In the genomic region with DNA sequence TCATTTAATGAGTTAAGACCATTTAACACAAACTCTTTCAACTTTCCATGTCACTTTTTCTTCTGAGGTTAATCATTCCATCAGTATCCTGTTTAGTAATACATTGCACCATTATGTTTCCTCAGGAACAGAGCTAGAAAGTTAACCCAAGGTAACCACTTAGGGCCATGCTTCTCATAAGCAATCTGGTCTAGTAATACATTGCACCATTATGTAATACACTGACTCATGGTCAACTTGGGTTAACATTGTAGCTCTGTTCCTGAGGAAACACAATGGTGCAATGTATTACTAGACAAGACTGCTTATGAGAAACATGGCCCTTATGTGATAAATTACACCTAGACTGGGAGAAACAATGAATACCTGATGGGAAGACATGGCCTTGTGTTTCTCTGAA, we compare ENCODE assay signal across 12 cellular contexts. TPM values are rescaled to one million over a fixed set of nuclear protein-coding genes. Genes with fewer than 3 reads are reported as not detected.
DNase-seq lines count a peak whose midpoint lies in the region; ATAC-seq and TF ChIP-seq lines count a peak whose summit lies in the region.
"Had no signal": no experiment of that assay in that cellular context is flagged by ENCODE, and none has a peak within 500 bp of the region (broad histone marks: within the 10 kb centered on the region; RNA-seq: fewer than 3 reads in every experiment).

No MANE protein-coding gene starts in this region.

- peaks cover 15% of the 10 kb centered on the region; the same call in 1 of the 2 replicates for H3K79me2 ChIP-seq in SK-N-SH (ENCODE audit: insufficient read depth)

- H3K27ac ChIP-seq in breast epithelium = no peak overlapping the region
- no peak overlapping the region for H3K27ac ChIP-seq in thyroid gland
- H3K27ac ChIP-seq in aorta (ENCODE audit: low read depth in 1 of 2, low read length in 2 of 2) = no peak overlapping the region
- no peak overlapping the region for H3K27ac ChIP-seq in SK-N-SH (ENCODE audit: low read depth in 2 of 2, low read length in 1 of 2)

- no peak for TF ChIP-seq CTCF in MCF 10A (IDR thresholded peaks at IDR 0.05; ENCODE audit: unreplicated experiment)
- TF ChIP-seq CTCF in breast epithelium (IDR thresholded peaks at IDR 0.05) = no peak
- no peak for TF ChIP-seq CTCF in fibroblast of villous mesenchyme (IDR thresholded peaks at IDR 0.05; ENCODE audit: insufficient read depth, low read depth, low read length)
- TF ChIP-seq CTCF in thyroid gland (IDR thresholded peaks at IDR 0.05) = no peak
- no peak for TF ChIP-seq CTCF in SK-N-SH (IDR thresholded peaks at IDR 0.05)

- BruUV-seq in MCF 10A (replicated peaks; lab: Mats Ljungman, UMichigan) = no TSS peak

- CTCF ChIA-PET in MCF 10A (lab: Yijun Ruan, JAX) (interaction anchor here (0.6 to 1.2 kb wide), 3 partner anchors 83 to 173 kb away, joined by 4 to 5 read pairs (median 4); no protein-coding TSS in a partner anchor), SK-N-SH (lab: Yijun Ruan, JAX) (interaction anchor here (1.0 to 2.1 kb wide), 5 partner anchors 10 to 135 kb away, joined by 3 to 7 read pairs (median 4); no protein-coding TSS in a partner anchor)

- ATAC-seq in aorta (ENCODE audit: low FRiP score) = no peak

- no peak overlapping the region for H3K9ac ChIP-seq in SK-N-SH

- no peaks in the 10 kb centered on the region for H3K27me3 Mint-ChIP-seq in MCF 10A (ENCODE audit: insufficient read depth, unreplicated experiment)
- H3K27me3 Mint-ChIP-seq: activated naive CD8-positive, alpha-beta T cell had no signal

- H3K27me3 ChIP-seq in breast epithelium = no peaks in the 10 kb centered on the region
- H3K27me3 ChIP-seq in thyroid gland = no peaks in the 10 kb centered on the region
- no peaks in the 10 kb centered on the region for H3K27me3 ChIP-seq in aorta (ENCODE audit: control insufficient read depth in 1 of 2, insufficient read depth in 2 of 2, low read length in 1 of 2)
- no peaks in the 10 kb centered on the region for H3K27me3 ChIP-seq in SK-N-SH (ENCODE audit: insufficient read depth)

- TF ChIP-seq EP300 in SK-N-SH (IDR thresholded peaks at IDR 0.05; ENCODE audit: borderline replicate concordance in 1 of 2, low read depth in 1 of 2, low read length in 1 of 2) = no peak

- DNase-seq in MCF 10A (ENCODE audit: unreplicated experiment) = peak; percentile 73
- no peak for DNase-seq in breast epithelium (ENCODE audit: low spot score in 2 of 2)
- DNase-seq in SK-MEL-5 (ENCODE audit: low read depth, low spot score) = peak; percentile 34
- DNase-seq in fibroblast of villous mesenchyme (ENCODE audit: low read depth) = peak; percentile 74
- no peak for DNase-seq in SW480 (ENCODE audit: low spot score)
- no peak for DNase-seq in thyroid gland
- no peak for DNase-seq in aorta
- DNase-seq in SK-N-SH = no peak
- DNase-seq: activated CD8-positive, alpha-beta memory T cell treated with anti-CD3 and anti-CD28 coated beads, Interleukin-2, amount 50 U/mL, for 4 hours; erythroblast; NCI-H82 had no signal

- H3K4me1 Mint-ChIP-seq in MCF 10A (ENCODE audit: insufficient read depth, unreplicated experiment) = no peaks in the 10 kb centered on the region

- no peak overlapping the region for H3K4me2 ChIP-seq in SK-N-SH

- POLR2A ChIA-PET in MCF 10A (lab: Yijun Ruan, JAX) (interaction anchor here (0.6 to 1.9 kb wide), 3 partner anchors 10 to 22 kb away, joined by 3 to 9 read pairs (median 4); a partner anchor contains a TSS), SK-N-SH (lab: Yijun Ruan, JAX) (no interaction called here)

- peaks cover 61% of the 10 kb centered on the region for H3K36me3 Mint-ChIP-seq in MCF 10A (ENCODE audit: insufficient read depth, unreplicated experiment)

- H3K4me1 ChIP-seq in breast epithelium = no peaks in the 10 kb centered on the region
- no peaks in the 10 kb centered on the region for H3K4me1 ChIP-seq in thyroid gland
- no peaks in the 10 kb centered on the region for H3K4me1 ChIP-seq in aorta (ENCODE audit: control insufficient read depth in 1 of 2, insufficient read depth in 2 of 2, low read length in 2 of 2)
- no peaks in the 10 kb centered on the region for H3K4me1 ChIP-seq in SK-N-SH (ENCODE audit: control insufficient read depth in 1 of 2, insufficient read depth in 2 of 2, low read depth in 1 of 2, low read length in 1 of 2)

- no peak for TF ChIP-seq RAD21 in SK-N-SH (IDR thresholded peaks at IDR 0.05; ENCODE audit: low read length)

- no peak for TF ChIP-seq POLR2A in breast epithelium (IDR thresholded peaks at IDR 0.05)
- TF ChIP-seq POLR2A in thyroid gland (IDR thresholded peaks at IDR 0.05) = no peak

- no peak overlapping the region for H3K4me3 ChIP-seq in breast epithelium
- no peak overlapping the region for H3K4me3 ChIP-seq in fibroblast of villous mesenchyme (ENCODE audit: low read depth, low read length)
- no peak overlapping the region for H3K4me3 ChIP-seq in thyroid gland (replicated peaks in 1 of 3)
- no peak overlapping the region for H3K4me3 ChIP-seq in aorta (ENCODE audit: low read length in 2 of 2)
- H3K4me3 ChIP-seq in SK-N-SH (ENCODE audit: low read depth in 2 of 2, low read length in 1 of 2) = no peak overlapping the region; a peak in 1 of 4 replicates

- peaks cover 14% of the 10 kb centered on the region for H3K9me3 Mint-ChIP-seq in MCF 10A (ENCODE audit: unreplicated experiment)

- H3F3A ChIP-seq in SK-N-SH (replicated peaks; ENCODE audit: insufficient read depth) = peaks cover 6% of the 10 kb centered on the region

- in situ Hi-C loops in SK-MEL-5 (cut with HindIII; ENCODE audit: low pct_unique_long_range_greater_than_20kb, low sequenced_read_pairs) = no loop called here

- H3K4me3 Mint-ChIP-seq in MCF 10A (ENCODE audit: unreplicated experiment) = no peak overlapping the region
- H3K4me3 Mint-ChIP-seq: activated naive CD8-positive, alpha-beta T cell had no signal

- peaks cover 4% of the 10 kb centered on the region; the same call in 1 of the 2 replicates for H4K20me1 ChIP-seq in SK-N-SH (ENCODE audit: insufficient read depth)

- H3K9me2 ChIP-seq in SK-N-SH = no peaks in the 10 kb centered on the region

- H3K36me3 ChIP-seq in breast epithelium = no peaks in the 10 kb centered on the region
- H3K36me3 ChIP-seq in thyroid gland = peaks cover 9 to 14% of the 10 kb centered on the region in 2 donors
- peaks cover 2 to 12% of the 10 kb centered on the region in 2 donors for H3K36me3 ChIP-seq in aorta (ENCODE audit: control insufficient read depth in 1 of 2, insufficient read depth in 2 of 2, low read length in 1 of 2)
- H3K36me3 ChIP-seq in SK-N-SH (replicated peaks in 1 of 2; ENCODE audit: control insufficient read depth in 1 of 2, insufficient read depth in 2 of 2, low read length in 1 of 2) = peaks cover 44 to 59% of the 10 kb centered on the region in 2 experiments

- no peak overlapping the region for H3K27ac Mint-ChIP-seq in MCF 10A (ENCODE audit: low read depth, unreplicated experiment)
- H3K27ac Mint-ChIP-seq: activated naive CD8-positive, alpha-beta T cell had no signal

- H3K9me3 ChIP-seq in breast epithelium (no peaks in the 10 kb centered on the region), thyroid gland (no peaks in the 10 kb centered on the region), aorta (ENCODE audit: control insufficient read depth, low read length) (no peaks in the 10 kb centered on the region), SK-N-SH (no peaks in the 10 kb centered on the region)

- no peak overlapping the region for H2AFZ ChIP-seq in SK-N-SH (ENCODE audit: low read depth)

- intact Hi-C loops in MCF 10A (cut with micrococcal nuclease) = no loop called here
- intact Hi-C loops in breast epithelium (cut with DNase I; ENCODE audit: low total_unique reads) = no loop called here
- intact Hi-C loops in thyroid gland (cut with DNase I) = no loop called here
- intact Hi-C loops in aorta (cut with DNase I) = no loop called here

TF ChIP-seq in SK-N-SH, 30 proteins besides CTCF, POLR2A, EP300 and RAD21 (continues in another document):
- TF ChIP-seq, protein P1, sequence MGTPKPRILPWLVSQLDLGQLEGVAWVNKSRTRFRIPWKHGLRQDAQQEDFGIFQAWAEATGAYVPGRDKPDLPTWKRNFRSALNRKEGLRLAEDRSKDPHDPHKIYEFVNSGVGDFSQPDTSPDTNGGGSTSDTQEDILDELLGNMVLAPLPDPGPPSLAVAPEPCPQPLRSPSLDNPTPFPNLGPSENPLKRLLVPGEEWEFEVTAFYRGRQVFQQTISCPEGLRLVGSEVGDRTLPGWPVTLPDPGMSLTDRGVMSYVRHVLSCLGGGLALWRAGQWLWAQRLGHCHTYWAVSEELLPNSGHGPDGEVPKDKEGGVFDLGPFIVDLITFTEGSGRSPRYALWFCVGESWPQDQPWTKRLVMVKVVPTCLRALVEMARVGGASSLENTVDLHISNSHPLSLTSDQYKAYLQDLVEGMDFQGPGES (IDR thresholded peaks at IDR 0.05; ENCODE audit: low read depth, low read length) = no peak
- TF ChIP-seq NFIC (IDR thresholded peaks at IDR 0.05; ENCODE audit: borderline replicate concordance) (no peak), POLR2AphosphoS5 (IDR thresholded peaks at IDR 0.05; ENCODE audit: low read depth, low read length) (no peak; the same call in 1 of the 2 replicates)
- TF ChIP-seq, protein P2, sequence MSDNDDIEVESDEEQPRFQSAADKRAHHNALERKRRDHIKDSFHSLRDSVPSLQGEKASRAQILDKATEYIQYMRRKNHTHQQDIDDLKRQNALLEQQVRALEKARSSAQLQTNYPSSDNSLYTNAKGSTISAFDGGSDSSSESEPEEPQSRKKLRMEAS (IDR thresholded peaks at IDR 0.05; ENCODE audit: low read depth) = no peak

RNA-seq across cellular contexts. Expression of a gene that starts 21.7 kb away (rescaled TPM):
- total RNA-seq in MCF 10A (2022) = 245 and 279 TPM in 2 replicates
- 10 to 100 TPM; 69.0 to 98.0 (median 77.6) TPM for total RNA-seq in breast epithelium
- 112 and 191 TPM in 2 replicates for total RNA-seq in SK-MEL-5 (2014; rRNA removed; shearing (Covaris generic))
- polyA plus RNA-seq in SK-MEL-5 (2015; cell fraction: cytosol; rRNA removed) = 150 and 200 TPM in 2 replicates
- 27.7 and 42.4 TPM in 2 replicates for polyA plus RNA-seq in SK-MEL-5 (2015; cell fraction: nucleus; rRNA removed)
- 108 and 121 TPM in 2 replicates for total RNA-seq in fibroblast of villous mesenchyme
- total RNA-seq in thyroid gland = 10 to 100 TPM; 52.6 to 88.0 (median 74.3) TPM
- total RNA-seq in aorta = 100 to 1,000 TPM; 100 to 133 TPM
- polyA plus RNA-seq in aorta = 100 to 1,000 TPM in 1 of 2 donors, 10 to 100 TPM in 1; 99.0 to 136 TPM
- 186 and 228 TPM in 2 replicates for polyA plus RNA-seq in SK-N-SH (2012; rRNA removed)
- 255 and 297 TPM in 2 replicates for polyA plus RNA-seq in SK-N-SH (2012; cell fraction: cytosol; rRNA removed)
- polyA plus RNA-seq in SK-N-SH (2012; cell fraction: nucleus; rRNA removed) = 31.4 and 51.2 TPM in 2 replicates

RNA-seq across cellular contexts. Expression of a gene that starts 22.1 kb away (rescaled TPM):
- total RNA-seq in MCF 10A (2022) (69.7 and 71.3 TPM in 2 replicates), breast epithelium (10 to 100 TPM; 71.1 to 92.3 (median 73.8) TPM), fibroblast of villous mesenchyme (114 and 159 TPM in 2 replicates), thyroid gland (100 to 1,000 TPM in 1 of 4 donors, 10 to 100 TPM in 3; 64.9 to 101 (median 81.3) TPM), aorta (10 to 100 TPM; 39.0 to 44.3 TPM)
- total RNA-seq in SK-MEL-5 (2014; rRNA removed; shearing (Covaris generic)) = 94.5 and 101 TPM in 2 replicates
- polyA plus RNA-seq in SK-MEL-5 (2015; cell fraction: cytosol; rRNA removed) = 55.8 and 83.2 TPM in 2 replicates
- polyA plus RNA-seq in SK-MEL-5 (2015; cell fraction: nucleus; rRNA removed) = 40.4 and 48.6 TPM in 2 replicates
- polyA plus RNA-seq in aorta (10 to 100 TPM; 10.1 to 15.1 TPM), SK-N-SH (2012; rRNA removed) (39.8 and 68.9 TPM in 2 replicates)
- 48.5 and 55.5 TPM in 2 replicates for polyA plus RNA-seq in SK-N-SH (2012; cell fraction: cytosol; rRNA removed)
- polyA plus RNA-seq in SK-N-SH (2012; cell fraction: nucleus; rRNA removed) = 22.4 and 40.5 TPM in 2 replicates

Comparison
In these comparisons a context has a peak if more than half of its experiments do, and no peak if none do; other contexts are left out.
1. DNase-seq: peak in MCF 10A (single experiment), SK-MEL-5 (single experiment) and fibroblast of villous mesenchyme (single experiment); none in breast epithelium (0 of 2), SW480 (single experiment), thyroid gland (0 of 2), aorta (0 of 2) and SK-N-SH (single experiment).